ENCODE assay signal across 8 cellular contexts in genomic region chr15:82821851-82822250, GRCh38. TPM values are rescaled to one million over a fixed set of nuclear protein-coding genes. Genes with fewer than 3 reads are reported as not detected.
DNase-seq lines count a peak whose midpoint lies in the region; ATAC-seq, FAIRE-seq and TF ChIP-seq lines count a peak whose summit lies in the region.
"Not testable (repeated sequence)": the region's sequence is repeated elsewhere in the genome, so short reads cannot be mapped to it uniquely, and the experiment has no call there.
"Had no signal": no experiment of that assay in that cellular context is flagged by ENCODE, and none has a peak within 500 bp of the region (broad histone marks: within the 10 kb centered on the region; RNA-seq: fewer than 3 reads in every experiment).

No MANE protein-coding gene starts in this region.

- not testable (repeated sequence) for TF ChIP-seq EP300 in SK-N-SH (IDR thresholded peaks at IDR 0.05; ENCODE audit: borderline replicate concordance in 1 of 2, low read depth in 1 of 2, low read length in 1 of 2)

- H3K36me3 ChIP-seq in ACC112 (ENCODE audit: insufficient read depth, low read length): peaks cover 45% of the 10 kb centered on the region
- peaks cover 37 to 66% of the 10 kb centered on the region in 2 experiments for H3K36me3 ChIP-seq in SK-N-SH (replicated peaks in 1 of 2; ENCODE audit: control insufficient read depth in 1 of 2, insufficient read depth in 2 of 2, low read length in 1 of 2)
- H3K36me3 ChIP-seq in adipocyte (ENCODE audit: control insufficient read depth, insufficient read depth, low read length, severe bottlenecking): peaks cover 77% of the 10 kb centered on the region
- H3K36me3 ChIP-seq in small intestine (ENCODE audit: control insufficient read depth in 2 of 2, insufficient read depth in 2 of 2, low read length in 2 of 2): peaks cover 11 to 12% of the 10 kb centered on the region in 2 donors

- not testable (repeated sequence) for H3K9me3 Mint-ChIP-seq in central memory CD8-positive, alpha-beta T cell

- H3K27me3 Mint-ChIP-seq in central memory CD8-positive, alpha-beta T cell: not testable (repeated sequence)

- H3K4me3 ChIP-seq in ACC112 (ENCODE audit: low read depth, low read length); SK-N-SH (ENCODE audit: low read depth in 2 of 2, low read length in 1 of 2); adipocyte (ENCODE audit: low read length); fibroblast of mammary gland (ENCODE audit: control insufficient read depth, low read depth, low read length); small intestine (ENCODE audit: low read depth in 1 of 2, low read length in 2 of 2): not testable (repeated sequence)

- FAIRE-seq in small intestine (lab: Jason Lieb, UNC): peak; percentile 19

- not testable (repeated sequence) for H3K79me2 ChIP-seq in ACC112 (ENCODE audit: control insufficient read depth, insufficient read depth, low read length, unreplicated experiment); SK-N-SH (ENCODE audit: insufficient read depth)

- H3K27ac ChIP-seq in ACC112 (ENCODE audit: low read depth, low read length): peak overlapping the region; percentile 47
- peak overlapping the region in 1 of 2 experiments; percentile 55; a peak in 2 of 4 replicates for H3K27ac ChIP-seq in SK-N-SH (ENCODE audit: low read depth in 2 of 2, low read length in 1 of 2)
- H3K27ac ChIP-seq in small intestine (ENCODE audit: low read depth in 1 of 2, low read length in 1 of 2): not testable (repeated sequence)

- H4K20me1 ChIP-seq in SK-N-SH (ENCODE audit: insufficient read depth): not testable (repeated sequence)

- peaks cover 18% of the 10 kb centered on the region for H3F3A ChIP-seq in SK-N-SH (replicated peaks; ENCODE audit: insufficient read depth)

- ATAC-seq in central memory CD8-positive, alpha-beta T cell (replicated peaks; ENCODE audit: extremely low read depth, poor library complexity, severe bottlenecking): not testable (repeated sequence)

- not testable (repeated sequence) for TF ChIP-seq CTCF in SK-N-SH (IDR thresholded peaks at IDR 0.05); fibroblast of mammary gland (conservative IDR thresholded peaks at IDR 0.05; ENCODE audit: control insufficient read depth, insufficient read depth, low read depth, low read length)

- POLR2A ChIA-PET in SK-N-SH (lab: Yijun Ruan, JAX): not testable (repeated sequence)

- DNase-seq in HCEC 1CT (peak; percentile 41), adipocyte (ENCODE audit: low read depth) (peak; percentile 32), fibroblast of mammary gland (ENCODE audit: low read depth) (peak; percentile 44)
- DNase-seq in SK-N-SH; central memory CD8-positive, alpha-beta T cell (ENCODE audit: low spot score in 2 of 2); small intestine: not testable (repeated sequence)

- H3K27me3 ChIP-seq in ACC112 (ENCODE audit: insufficient read depth, low read length); SK-N-SH (ENCODE audit: insufficient read depth); adipocyte (replicated peaks; ENCODE audit: control insufficient read depth, insufficient read depth, low read length); small intestine (ENCODE audit: control insufficient read depth in 2 of 2, insufficient read depth in 2 of 2, low read length in 2 of 2): not testable (repeated sequence)

- CTCF ChIA-PET in SK-N-SH (lab: Yijun Ruan, JAX): interaction anchor here (0.7 kb wide), 1 partner anchor 179 kb away, joined by 3 read pairs; no protein-coding TSS in a partner anchor

- peaks cover 12% of the 10 kb centered on the region for H3K4me1 ChIP-seq in ACC112 (ENCODE audit: control insufficient read depth, insufficient read depth, low read length, unreplicated experiment)
- H3K4me1 ChIP-seq in SK-N-SH (ENCODE audit: control insufficient read depth in 1 of 2, insufficient read depth in 2 of 2, low read depth in 1 of 2, low read length in 1 of 2); adipocyte (ENCODE audit: control insufficient read depth, insufficient read depth, low read length); small intestine (ENCODE audit: control insufficient read depth in 2 of 2, insufficient read depth in 1 of 2, low read depth in 1 of 2, low read length in 1 of 2): not testable (repeated sequence)

- H3K9me3 ChIP-seq in SK-N-SH; adipocyte (ENCODE audit: control insufficient read depth, low read length); small intestine (ENCODE audit: control insufficient read depth, low read depth): not testable (repeated sequence)

- H3K36me3 Mint-ChIP-seq in central memory CD8-positive, alpha-beta T cell (ENCODE audit: insufficient read depth): peaks cover 79% of the 10 kb centered on the region

- H3K4me3 Mint-ChIP-seq in central memory CD8-positive, alpha-beta T cell: not testable (repeated sequence)

- H3K4me1 Mint-ChIP-seq in central memory CD8-positive, alpha-beta T cell: peaks cover 11% of the 10 kb centered on the region

- TF ChIP-seq RAD21 in SK-N-SH (IDR thresholded peaks at IDR 0.05; ENCODE audit: low read length): not testable (repeated sequence)

- H3K27ac Mint-ChIP-seq in central memory CD8-positive, alpha-beta T cell (ENCODE audit: low read depth): peak overlapping the region; percentile 19

- peak overlapping the region; percentile 0; the same call in 1 of the 2 replicates for H3K4me2 ChIP-seq in SK-N-SH

- H3K9me2 ChIP-seq in SK-N-SH: not testable (repeated sequence)

- H3K9ac ChIP-seq in SK-N-SH; adipocyte (ENCODE audit: low read length): not testable (repeated sequence)

- not testable (repeated sequence) for H2AFZ ChIP-seq in ACC112 (ENCODE audit: low read length, unreplicated experiment); SK-N-SH (ENCODE audit: low read depth)

RNA-seq across cellular contexts. Expression of gene WHAMM, which starts 12.4 kb away (rescaled TPM):
- polyA plus RNA-seq in SK-N-SH (2012; rRNA removed): 1.9 and 2.3 TPM in 2 replicates
- polyA plus RNA-seq in SK-N-SH (2012; cell fraction: cytosol; rRNA removed): 2.3 and 2.4 TPM in 2 replicates
- polyA plus RNA-seq in SK-N-SH (2012; cell fraction: nucleus; rRNA removed): 2.7 and 4.0 TPM in 2 replicates
- 1 to 10 TPM; 4.5 to 6.7 (median 5.7) TPM for polyA plus RNA-seq in small intestine

RNA-seq across cellular contexts. Expression of gene FSD2, which starts 16.0 kb away (rescaled TPM):
- polyA plus RNA-seq in SK-N-SH (2012; rRNA removed): not detected in 2 replicates
- polyA plus RNA-seq in SK-N-SH (2012; cell fraction: cytosol; rRNA removed): not detected in 2 replicates
- polyA plus RNA-seq in SK-N-SH (2012; cell fraction: nucleus; rRNA removed): not detected in 2 replicates
- polyA plus RNA-seq in small intestine: under 1 TPM in 1 of 3 donors, not detected in 2; 0.45 TPM
- polyA plus RNA-seq: HepG2 had no signal
